22 cellular contexts compared by ENCODE assay signal in the genomic region with DNA sequence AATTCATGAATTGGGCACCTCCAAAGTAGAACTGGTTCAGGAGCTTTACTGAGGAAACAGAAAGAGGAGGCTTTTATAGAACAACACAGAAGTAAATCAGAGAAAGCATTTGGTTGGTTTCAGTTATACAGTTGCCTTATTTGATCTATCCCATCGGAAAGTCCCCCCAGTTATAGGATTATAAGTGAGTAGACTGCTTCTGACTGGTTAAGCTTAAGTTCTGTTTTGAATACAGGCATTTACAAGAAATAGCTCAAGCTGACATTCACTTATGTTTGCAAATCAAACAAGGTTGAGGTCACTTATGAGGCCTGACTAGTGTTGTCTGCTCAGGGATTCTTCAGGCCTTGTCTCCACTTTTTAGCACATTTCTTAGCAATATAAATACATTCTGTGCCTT.
"Had no signal": no experiment of that assay in that cellular context is flagged by ENCODE, and none has a peak within 500 bp of the region (broad histone marks: within the 10 kb centered on the region; RNA-seq: fewer than 3 reads in every experiment).

No MANE protein-coding gene starts in this region.

- H3K4me3 Mint-ChIP-seq: memory B cell; mesothelial cell of epicardium; natural killer cell; neural crest cell; stimulated activated naive CD8-positive, alpha-beta T cell treated with anti-CD3 and anti-CD28 coated beads, Interleukin-15, Interleukin-2, amounts not matched to agents 100 ng/mL and 50 ng/mL, for 24 hours had no signal

- H3K27me3 Mint-ChIP-seq: memory B cell; progenitor cell of endocrine pancreas; stimulated activated naive CD8-positive, alpha-beta T cell treated with anti-CD3 and anti-CD28 coated beads, Interleukin-15, Interleukin-2, amounts not matched to agents 100 ng/mL and 50 ng/mL, for 24 hours had no signal

- H3K4me1 ChIP-seq: heart left ventricle, pancreas, testis, tibial nerve, upper lobe of right lung, vagina had no signal

- DNase-seq: cortex of kidney; dorsolateral prefrontal cortex; effector CD8-positive, alpha-beta T cell; heart left ventricle; hypothalamus; kidney glomerular epithelial cell; natural killer cell; nucleus accumbens; pancreas; right cardiac atrium; small intestine; stimulated activated CD4-positive, alpha-beta T cell treated with anti-CD3 and anti-CD28 coated beads, Interleukin-2, amount 100 ng/mL, for 48 hours; testis; upper lobe of right lung had no signal

- ATAC-seq: esophagus mucosa, heart left ventricle, natural killer cell, right cardiac atrium, upper lobe of right lung had no signal

- H3K27ac ChIP-seq: dorsolateral prefrontal cortex, heart left ventricle, pancreas, testis, tibial nerve, upper lobe of right lung, vagina had no signal

- H3K9me3 ChIP-seq: pancreas, testis, tibial nerve, upper lobe of right lung, vagina had no signal

- H3K4me1 Mint-ChIP-seq: memory B cell, mesothelial cell of epicardium, natural killer cell, neural crest cell had no signal

- H3K27ac Mint-ChIP-seq: memory B cell; mesothelial cell of epicardium; natural killer cell; progenitor cell of endocrine pancreas; stimulated activated naive CD8-positive, alpha-beta T cell treated with anti-CD3 and anti-CD28 coated beads, Interleukin-15, Interleukin-2, amounts not matched to agents 100 ng/mL and 50 ng/mL, for 24 hours had no signal

- H3K4me3 ChIP-seq: dorsolateral prefrontal cortex, heart left ventricle, pancreas, testis, tibial nerve, upper lobe of right lung, vagina had no signal

- H3K27me3 ChIP-seq: dorsolateral prefrontal cortex, heart left ventricle, pancreas, testis, tibial nerve, upper lobe of right lung, vagina had no signal

- H3K36me3 ChIP-seq: heart left ventricle, pancreas, tibial nerve, upper lobe of right lung, vagina had no signal

- H3K36me3 Mint-ChIP-seq: memory B cell, mesothelial cell of epicardium, natural killer cell had no signal
